8 cellular contexts compared by ENCODE assay signal in genomic region chr17:40177275-40177874, GRCh38. TPM values are rescaled to one million over a fixed set of nuclear protein-coding genes. Genes with fewer than 3 reads are reported as not detected.
DNase-seq lines count a peak whose midpoint lies in the region; TF ChIP-seq lines count a peak whose summit lies in the region.

Gene RAPGEFL1, plus strand, starts transcription at chr17:40177470. Its CDS starts 392 bp downstream, at chr17:40177862.

- H3K27ac ChIP-seq in H9 (ENCODE audit: insufficient read length, low read depth, low read length): no peak within 1 kb of the TSS
- H3K27ac ChIP-seq in SJCRH30: no peak within 1 kb of the TSS

- peak within 1 kb of the TSS; percentile 70 for H3K4me3 ChIP-seq in epithelial cell of esophagus (ENCODE audit: low read length)
- H3K4me3 ChIP-seq in SJCRH30: no peak within 1 kb of the TSS

- H3K79me1 ChIP-seq in H9 (ENCODE audit: insufficient read depth, low read depth, low read length, poor library complexity, severe bottlenecking): no peaks in the 10 kb centered on the region

- WGBS in H9 (ENCODE audit: extremely low coverage, insufficient read length, low lambda C conversion rate): no CpG with 5 or more reads among the region's 57 CpGs

- no peaks in the 10 kb centered on the region; the same call in 1 of the 2 replicates for H3K27me3 Mint-ChIP-seq in H9 (ENCODE audit: low read depth)

- no peak within 1 kb of the TSS for H3K23ac ChIP-seq in H9 (ENCODE audit: insufficient read length, low read depth, low read length)

- H3K56ac ChIP-seq in H9 (ENCODE audit: insufficient read length, low read depth, low read length): no peak within 1 kb of the TSS

- H4K20me1 ChIP-seq in H9 (ENCODE audit: control insufficient read depth, insufficient read depth, insufficient read length): peaks cover 2% of the 10 kb centered on the region

- H3K79me2 ChIP-seq in H9 (ENCODE audit: insufficient read depth, low read length): no peaks in the 10 kb centered on the region

- H2BK15ac ChIP-seq in H9 (ENCODE audit: low read depth, low read length): no peak within 1 kb of the TSS

- H2BK5ac ChIP-seq in H9 (ENCODE audit: insufficient read length, low read length): no peak within 1 kb of the TSS

- peak within 1 kb of the TSS; percentile 51 to 75 for H3K4me3 Mint-ChIP-seq in H9

- H3K36me3 ChIP-seq in SJCRH30: peaks cover 22% of the 10 kb centered on the region

- no peak within 1 kb of the TSS for H2BK20ac ChIP-seq in H9 (ENCODE audit: low read depth, low read length, poor library complexity, severe bottlenecking)

- H3K9me3 Mint-ChIP-seq in H9: no peaks in the 10 kb centered on the region

- no peak within 1 kb of the TSS for H4K91ac ChIP-seq in H9 (ENCODE audit: insufficient read length, low read depth, low read length)

- H3K23me2 ChIP-seq in H9 (ENCODE audit: insufficient read length, low read depth, low read length, poor library complexity, severe bottlenecking): no peaks in the 10 kb centered on the region

- H3K36me3 Mint-ChIP-seq in H9 (ENCODE audit: insufficient read depth in 1 of 3, low read depth in 3 of 3): peaks cover 15 to 41% (median 30%) of the 10 kb centered on the region in 3 experiments

- no peak within 1 kb of the TSS for H2AK5ac ChIP-seq in H9 (ENCODE audit: insufficient read length, low read length)

- H3K18ac ChIP-seq in H9 (ENCODE audit: insufficient read length, low read depth, low read length): no peak within 1 kb of the TSS

- no peak for TF ChIP-seq CTCF in H9 (conservative IDR thresholded peaks at IDR 0.05)
- no peak for TF ChIP-seq CTCF in epithelial cell of esophagus (IDR thresholded peaks at IDR 0.05; ENCODE audit: insufficient read depth, low read depth, low read length, missing control alignments)

- H3K9ac ChIP-seq in H9 (ENCODE audit: extremely low read depth, insufficient read length, low read length): no peak within 1 kb of the TSS

- DNase-seq in C1 segment of cervical spinal cord (lab: John Stamatoyannopoulos, UW) (peak in 9 of 14 donors; percentile 8 to 56 (median 29)), H9 (peak; percentile 91), NCI-H748 (lab: John Stamatoyannopoulos, UW; ENCODE audit: unreplicated experiment) (peak; percentile 77), activated T-cell treated with anti-CD3 and anti-CD28 coated beads for 24 hours (ENCODE audit: low read depth) (peak; percentile 82), epithelial cell of esophagus (ENCODE audit: low read depth) (peak; percentile 88), mucosa of gallbladder (ENCODE audit: low spot score) (peak; percentile 84), SJCRH30 (no peak)
- DNase-seq in stimulated activated CD8-positive, alpha-beta memory T cell treated with anti-CD3 and anti-CD28 coated beads, Interleukin-4, amount 100 ng/mL, for 48 hours: peak; percentile 90

- H2BK120ac ChIP-seq in H9 (ENCODE audit: low read depth, low read length, poor library complexity, severe bottlenecking): no peak within 1 kb of the TSS

- H3K27me3 ChIP-seq in H9 (ENCODE audit: insufficient read depth, low read length) (no peaks in the 10 kb centered on the region; the same call in 1 of the 2 replicates), SJCRH30 (no peaks in the 10 kb centered on the region)

- no peak within 1 kb of the TSS for H3K4ac ChIP-seq in H9 (ENCODE audit: low read depth, low read length)

- H3K27ac Mint-ChIP-seq in H9: peak within 1 kb of the TSS in 2 of 3 experiments; percentile 28 to 40; a peak in 1 of 7 replicates

- H3K9me3 ChIP-seq in H9 (ENCODE audit: control insufficient read depth, low read depth, low read length) (no peaks in the 10 kb centered on the region), SJCRH30 (replicated peaks) (no peaks in the 10 kb centered on the region)

- H3T11ph ChIP-seq in H9 (ENCODE audit: low read length): no peak within 1 kb of the TSS

- peaks cover 25 to 33% of the 10 kb centered on the region in 2 experiments for H3K4me1 Mint-ChIP-seq in H9

- no peak within 1 kb of the TSS for H4K5ac ChIP-seq in H9 (ENCODE audit: insufficient read length, low read depth, low read length)

- H3K4me2 ChIP-seq in H9 (ENCODE audit: insufficient read depth, insufficient read length, low read length): peak within 1 kb of the TSS; percentile 47

- no peak within 1 kb of the TSS for H2BK12ac ChIP-seq in H9 (ENCODE audit: insufficient read length, low read depth, low read length)

- H3K14ac ChIP-seq in H9 (ENCODE audit: insufficient read depth, low read length): no peak within 1 kb of the TSS

- H3K4me1 ChIP-seq in H9 (ENCODE audit: insufficient read depth, low read length) (peaks cover 5% of the 10 kb centered on the region; the same call in 1 of the 2 replicates), SJCRH30 (no peaks in the 10 kb centered on the region)

- no peak within 1 kb of the TSS for H2AFZ ChIP-seq in H9 (ENCODE audit: low read length)

- H4K8ac ChIP-seq in H9 (replicated peaks; ENCODE audit: insufficient read length, low read depth, low read length): no peak within 1 kb of the TSS

RNA-seq across cellular contexts. Expression of gene RAPGEFL1, which starts in this region (rescaled TPM):
- total RNA-seq in H9 (2021): 23.6 and 24.8 TPM in 2 replicates
- total RNA-seq in mucosa of gallbladder: 77.2 TPM
- total RNA-seq in SJCRH30 (2014; rRNA removed; shearing (Covaris generic)): 1.6 and 2.7 TPM in 2 replicates

Comparison
In these comparisons a context has a peak if more than half of its experiments do, and no peak if none do; other contexts are left out.
1. DNase-seq: peak in C1 segment of cervical spinal cord (9 of 14), H9 (single experiment), NCI-H748 (single experiment), activated T-cell treated with anti-CD3 and anti-CD28 coated beads for 24 hours (single experiment), epithelial cell of esophagus (single experiment), mucosa of gallbladder (single experiment) and stimulated activated CD8-positive, alpha-beta memory T cell treated with anti-CD3 and anti-CD28 coated beads, Interleukin-4, amount 100 ng/mL, for 48 hours (single experiment); none in SJCRH30 (0 of 2).